ENCODE assay signal across 2 cellular contexts in genomic region chr12:47965581-47965980, GRCh38.
A peak's percentile ranks its signal among the peaks of the same experiment; 100 is the strongest.
TF ChIP-seq lines count a peak whose summit lies in the region.

No MANE protein-coding gene starts in this region.

TF ChIP-seq in liver, 16 proteins besides CTCF, POLR2A, EP300 and RAD21:
- TF ChIP-seq FOXA1 (IDR thresholded peaks at IDR 0.05): no peak
- TF ChIP-seq HNF4A (conservative IDR thresholded peaks at IDR 0.05): peak; percentile 33 to 35
- TF ChIP-seq SP1 (IDR thresholded peaks at IDR 0.05): peak; percentile 25

TF ChIP-seq in HepG2, 621 proteins besides CTCF, POLR2A, EP300 and RAD21:
- TF ChIP-seq NFYB (CRISPR knock-in tag; IDR thresholded peaks at IDR 0.05) (no peak), ZFAT (CRISPR knock-in tag; conservative IDR thresholded peaks at IDR 0.05) (no peak), MIER3 (CRISPR knock-in tag; IDR thresholded peaks at IDR 0.05; ENCODE audit: borderline replicate concordance) (no peak), ZNF225 (CRISPR knock-in tag; IDR thresholded peaks at IDR 0.05) (no peak)
